Comparison of ENCODE assay signal across 22 cellular contexts in genomic region chr4:129672941-129673340, GRCh38.
DNase-seq lines count a peak whose midpoint lies in the region; ATAC-seq and TF ChIP-seq lines count a peak whose summit lies in the region.
"Had no signal": no experiment of that assay in that cellular context is flagged by ENCODE, and none has a peak within 500 bp of the region (broad histone marks: within the 10 kb centered on the region; RNA-seq: fewer than 3 reads in every experiment).

No MANE protein-coding gene starts in this region.

- DNase-seq in D341Med (ENCODE audit: low spot score), result peak; percentile 10
- no peak for DNase-seq in H9
- DNase-seq in PC-3, result peak; percentile 1
- no peak for DNase-seq in HPDE6-E6E7 (ENCODE audit: extremely low spot score)
- DNase-seq in HT-29 (ENCODE audit: low spot score), result no peak
- no peak for DNase-seq in A172 (ENCODE audit: low spot score)
- DNase-seq: CD4-positive, alpha-beta T cell; COR-L47; DMS153; EL; KG1; NCI-H1105 treated with DMSO at 0.1 percent for 48 hours; NCI-H2029 treated with DMSO at 0.1 percent for 48 hours; NCI-H226; NCI-H510A treated with DMSO at 0.1 percent for 48 hours; NCI-H82; SW 1271 had no signal

- no peaks in the 10 kb centered on the region for H3K36me3 ChIP-seq in PC-3 (ENCODE audit: low read depth, low read length)
- H3K36me3 ChIP-seq in neural cell (ENCODE audit: insufficient read depth, low read length), result no peaks in the 10 kb centered on the region
- H3K36me3 ChIP-seq: BLaER1 had no signal

- H3K4me1 ChIP-seq in H9 (ENCODE audit: insufficient read depth, low read length), result no peaks in the 10 kb centered on the region
- H3K4me1 ChIP-seq in PC-3 (ENCODE audit: insufficient read depth, low read length), result no peaks in the 10 kb centered on the region
- H3K4me1 ChIP-seq: BLaER1 had no signal

- H3K4me2 ChIP-seq in H9 (ENCODE audit: insufficient read depth, insufficient read length, low read length), result no peak overlapping the region
- H3K4me2 ChIP-seq in PC-3 (ENCODE audit: low read length), result no peak overlapping the region
- H3K4me2 ChIP-seq in neural cell (ENCODE audit: low read length), result no peak overlapping the region
- H3K4me2 ChIP-seq: BLaER1 had no signal

- POLR2A ChIA-PET in PC-3 (lab: Charles Lee; ENCODE audit: unreplicated experiment), result no interaction called here

- H3K36me3 Mint-ChIP-seq in H9 (ENCODE audit: insufficient read depth in 1 of 3, low read depth in 3 of 3), result peaks cover 8 to 20% (median 13%) of the 10 kb centered on the region in 3 experiments; a peak in 6 of 7 replicates

- no peak overlapping the region for H3K27ac Mint-ChIP-seq in H9
- H3K27ac Mint-ChIP-seq: CD4-positive, alpha-beta T cell had no signal

- no peak overlapping the region for H3K23ac ChIP-seq in H9 (ENCODE audit: insufficient read length, low read depth, low read length)

- no peaks in the 10 kb centered on the region for H3K23me2 ChIP-seq in H9 (ENCODE audit: insufficient read length, low read depth, low read length, poor library complexity, severe bottlenecking)

- H3F3A ChIP-seq in PC-3 (ENCODE audit: low read length, unreplicated experiment) (no peaks in the 10 kb centered on the region), neural cell (ENCODE audit: insufficient read depth, low read length, poor library complexity, severe bottlenecking) (no peaks in the 10 kb centered on the region)

- H3K9ac ChIP-seq in H9 (ENCODE audit: extremely low read depth, insufficient read length, low read length), result no peak overlapping the region
- no peak overlapping the region for H3K9ac ChIP-seq in PC-3 (ENCODE audit: low read length)
- no peak overlapping the region for H3K9ac ChIP-seq in neural cell (ENCODE audit: low read length)
- H3K9ac ChIP-seq: BLaER1 had no signal

- H3K9me3 ChIP-seq in H9 (ENCODE audit: control insufficient read depth, low read depth, low read length) (peaks cover 6% of the 10 kb centered on the region), PC-3 (ENCODE audit: low read length) (no peaks in the 10 kb centered on the region), neural cell (ENCODE audit: low read length) (peaks cover 4% of the 10 kb centered on the region)

- CTCF ChIA-PET in PC-3 (lab: Charles Lee), result interaction anchor here (0.6 kb wide), 1 partner anchor 305 kb away, joined by 5 read pairs; no protein-coding TSS in a partner anchor

- BruUV-seq in PC-3 (replicated peaks; lab: Mats Ljungman, UMichigan), result no TSS peak

- H2BK120ac ChIP-seq in H9 (ENCODE audit: low read depth, low read length, poor library complexity, severe bottlenecking), result no peak overlapping the region

- H3K18ac ChIP-seq in H9 (ENCODE audit: insufficient read length, low read depth, low read length), result no peak overlapping the region

- intact Hi-C loops in PC-3 (cut with micrococcal nuclease), result no loop called here

- peaks cover 4% of the 10 kb centered on the region in 2 experiments; a peak in 3 of 4 replicates for H3K4me1 Mint-ChIP-seq in H9

- no peak overlapping the region for H3K4me3 Mint-ChIP-seq in H9
- H3K4me3 Mint-ChIP-seq: CD4-positive, alpha-beta T cell had no signal

- no peak overlapping the region for H4K8ac ChIP-seq in H9 (replicated peaks; ENCODE audit: insufficient read length, low read depth, low read length)

- H2BK5ac ChIP-seq in H9 (ENCODE audit: insufficient read length, low read length), result no peak overlapping the region

- no peaks in the 10 kb centered on the region for H3K27me3 Mint-ChIP-seq in H9 (ENCODE audit: low read depth)
- H3K27me3 Mint-ChIP-seq: CD4-positive, alpha-beta T cell had no signal

- TF ChIP-seq CTCF in H9 (conservative IDR thresholded peaks at IDR 0.05), result peak; percentile 28; the same call in 1 of the 3 replicates
- TF ChIP-seq CTCF in PC-3 (conservative IDR thresholded peaks at IDR 0.05; ENCODE audit: low read depth, low read length), result no peak
- peak; percentile 13 for TF ChIP-seq CTCF in neural cell (IDR thresholded peaks at IDR 0.05; ENCODE audit: poor library complexity, severe bottlenecking)

- H3K79me2 ChIP-seq in H9 (ENCODE audit: insufficient read depth, low read length) (no peaks in the 10 kb centered on the region), PC-3 (ENCODE audit: low read length) (no peaks in the 10 kb centered on the region), neural cell (replicated peaks; ENCODE audit: insufficient read depth, low read length) (no peaks in the 10 kb centered on the region)

- H3K4ac ChIP-seq in H9 (ENCODE audit: low read depth, low read length), result no peak overlapping the region

- peaks cover 17 to 18% of the 10 kb centered on the region in 2 experiments for H3K9me3 Mint-ChIP-seq in H9

- no peak overlapping the region for H2BK20ac ChIP-seq in H9 (ENCODE audit: low read depth, low read length, poor library complexity, severe bottlenecking)

- H3K4me3 ChIP-seq in PC-3 (ENCODE audit: low read length), result no peak overlapping the region
- H3K4me3 ChIP-seq in neural cell (ENCODE audit: low read length), result no peak overlapping the region
- H3K4me3 ChIP-seq: BLaER1, SK-N-MC had no signal

- no peak overlapping the region for H3T11ph ChIP-seq in H9 (ENCODE audit: low read length)

- H2AFZ ChIP-seq in H9 (ENCODE audit: low read length) (no peak overlapping the region), PC-3 (ENCODE audit: low read length) (no peak overlapping the region), neural cell (ENCODE audit: low read depth, low read length) (no peak overlapping the region)

- H3K79me1 ChIP-seq in H9 (ENCODE audit: insufficient read depth, low read depth, low read length, poor library complexity, severe bottlenecking), result no peaks in the 10 kb centered on the region

- no peak overlapping the region for H4K91ac ChIP-seq in H9 (ENCODE audit: insufficient read length, low read depth, low read length)

- no peak overlapping the region for H4K5ac ChIP-seq in H9 (ENCODE audit: insufficient read length, low read depth, low read length)

- no peak overlapping the region for H2AK5ac ChIP-seq in H9 (ENCODE audit: insufficient read length, low read length)

- no peak for ATAC-seq in PC-3
- no peak for ATAC-seq in HG03439 (IDR thresholded peaks at IDR 0.05; ENCODE audit: unreplicated experiment)
- ATAC-seq: Right ventricle myocardium inferior had no signal

- H3K9me2 ChIP-seq in PC-3 (replicated peaks; ENCODE audit: low read length) (no peaks in the 10 kb centered on the region), neural cell (ENCODE audit: insufficient read depth, low read length) (no peaks in the 10 kb centered on the region)

- H3K56ac ChIP-seq in H9 (ENCODE audit: insufficient read length, low read depth, low read length), result no peak overlapping the region

- H4K20me1 ChIP-seq in H9 (ENCODE audit: control insufficient read depth, insufficient read depth, insufficient read length) (no peaks in the 10 kb centered on the region), PC-3 (ENCODE audit: low read length) (no peaks in the 10 kb centered on the region), neural cell (ENCODE audit: insufficient read depth) (no peaks in the 10 kb centered on the region)
- H4K20me1 ChIP-seq: BLaER1 had no signal

- H3K14ac ChIP-seq in H9 (ENCODE audit: insufficient read depth, low read length), result no peak overlapping the region

- no peak for TF ChIP-seq EP300 in neural cell (conservative IDR thresholded peaks at IDR 0.05; ENCODE audit: poor library complexity, severe bottlenecking)

- TF ChIP-seq RAD21 in neural cell (conservative IDR thresholded peaks at IDR 0.05), result no peak

- no peak overlapping the region for H2BK15ac ChIP-seq in H9 (ENCODE audit: low read depth, low read length)

- H3K27me3 ChIP-seq in H9 (ENCODE audit: insufficient read depth, low read length) (no peaks in the 10 kb centered on the region), PC-3 (ENCODE audit: low read length) (no peaks in the 10 kb centered on the region), neural cell (ENCODE audit: insufficient read depth, low read depth, low read length) (no peaks in the 10 kb centered on the region)
- H3K27me3 ChIP-seq: BLaER1 had no signal

- no peak overlapping the region for H2BK12ac ChIP-seq in H9 (ENCODE audit: insufficient read length, low read depth, low read length)

- H3K27ac ChIP-seq in H9 (ENCODE audit: insufficient read length, low read depth, low read length) (no peak overlapping the region), PC-3 (ENCODE audit: low read length) (no peak overlapping the region), neural cell (ENCODE audit: low read length) (no peak overlapping the region)
- H3K27ac ChIP-seq: BLaER1, SK-N-MC had no signal

TF ChIP-seq in neural cell, 6 proteins besides CTCF, POLR2A, EP300 and RAD21:
- TF ChIP-seq TAF1 (IDR thresholded peaks at IDR 0.05; ENCODE audit: low read depth) (no peak), EZH2 (IDR thresholded peaks at IDR 0.05; ENCODE audit: borderline replicate concordance, insufficient read depth, low read length, poor library complexity, severe bottlenecking) (no peak), POLR2AphosphoS5 (IDR thresholded peaks at IDR 0.05) (no peak), SMC3 (conservative IDR thresholded peaks at IDR 0.05; ENCODE audit: poor library complexity) (no peak), MXI1 (conservative IDR thresholded peaks at IDR 0.05; ENCODE audit: poor library complexity, severe bottlenecking) (no peak)
- TF ChIP-seq, protein P1, sequence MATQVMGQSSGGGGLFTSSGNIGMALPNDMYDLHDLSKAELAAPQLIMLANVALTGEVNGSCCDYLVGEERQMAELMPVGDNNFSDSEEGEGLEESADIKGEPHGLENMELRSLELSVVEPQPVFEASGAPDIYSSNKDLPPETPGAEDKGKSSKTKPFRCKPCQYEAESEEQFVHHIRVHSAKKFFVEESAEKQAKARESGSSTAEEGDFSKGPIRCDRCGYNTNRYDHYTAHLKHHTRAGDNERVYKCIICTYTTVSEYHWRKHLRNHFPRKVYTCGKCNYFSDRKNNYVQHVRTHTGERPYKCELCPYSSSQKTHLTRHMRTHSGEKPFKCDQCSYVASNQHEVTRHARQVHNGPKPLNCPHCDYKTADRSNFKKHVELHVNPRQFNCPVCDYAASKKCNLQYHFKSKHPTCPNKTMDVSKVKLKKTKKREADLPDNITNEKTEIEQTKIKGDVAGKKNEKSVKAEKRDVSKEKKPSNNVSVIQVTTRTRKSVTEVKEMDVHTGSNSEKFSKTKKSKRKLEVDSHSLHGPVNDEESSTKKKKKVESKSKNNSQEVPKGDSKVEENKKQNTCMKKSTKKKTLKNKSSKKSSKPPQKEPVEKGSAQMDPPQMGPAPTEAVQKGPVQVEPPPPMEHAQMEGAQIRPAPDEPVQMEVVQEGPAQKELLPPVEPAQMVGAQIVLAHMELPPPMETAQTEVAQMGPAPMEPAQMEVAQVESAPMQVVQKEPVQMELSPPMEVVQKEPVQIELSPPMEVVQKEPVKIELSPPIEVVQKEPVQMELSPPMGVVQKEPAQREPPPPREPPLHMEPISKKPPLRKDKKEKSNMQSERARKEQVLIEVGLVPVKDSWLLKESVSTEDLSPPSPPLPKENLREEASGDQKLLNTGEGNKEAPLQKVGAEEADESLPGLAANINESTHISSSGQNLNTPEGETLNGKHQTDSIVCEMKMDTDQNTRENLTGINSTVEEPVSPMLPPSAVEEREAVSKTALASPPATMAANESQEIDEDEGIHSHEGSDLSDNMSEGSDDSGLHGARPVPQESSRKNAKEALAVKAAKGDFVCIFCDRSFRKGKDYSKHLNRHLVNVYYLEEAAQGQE (IDR thresholded peaks at IDR 0.05; ENCODE audit: borderline replicate concordance), result no peak

Comparison
In these comparisons a context has a peak if more than half of its experiments do, and no peak if none do; other contexts are left out.
1. DNase-seq: peak in D341Med (single experiment) and PC-3 (single experiment); none in H9 (single experiment), HPDE6-E6E7 (single experiment), HT-29 (single experiment) and A172 (single experiment).